ENCODE assay signal across 13 cellular contexts in the genomic region with DNA sequence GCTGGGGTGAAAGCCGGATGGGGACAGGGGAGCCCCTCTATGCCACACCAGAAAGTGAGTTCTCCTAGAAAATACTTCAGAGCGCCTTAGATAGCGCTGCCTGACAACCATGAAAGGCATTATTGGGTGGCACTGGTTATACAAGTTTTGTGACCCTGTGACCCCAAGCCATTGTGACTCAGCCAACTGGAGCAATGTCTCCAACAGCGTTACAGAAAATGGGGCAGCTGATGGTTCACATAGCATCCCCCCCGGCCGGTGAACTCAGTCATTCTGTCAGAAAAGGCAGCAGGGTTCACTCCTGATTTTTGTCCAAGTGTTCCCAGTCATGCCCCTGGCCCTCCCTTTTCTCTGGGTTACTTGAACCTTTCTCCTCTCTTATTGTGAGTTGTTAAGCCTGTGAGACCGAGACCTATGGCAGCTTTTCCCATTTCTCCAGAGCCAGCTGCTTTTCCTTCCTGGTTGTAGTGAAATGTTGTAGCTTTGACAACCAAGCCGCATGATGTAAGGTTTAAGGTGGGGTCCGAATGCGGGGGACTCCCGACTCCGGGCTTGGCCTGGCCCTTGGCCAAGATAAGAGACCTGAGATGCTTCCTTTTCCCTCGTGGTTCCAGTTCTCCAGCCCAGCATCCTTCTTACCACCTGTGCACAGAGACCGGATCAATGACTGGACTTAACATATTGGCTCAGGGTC. TPM values are rescaled to one million over a fixed set of nuclear protein-coding genes. Genes with fewer than 3 reads are reported as not detected.
DNase-seq lines count a peak whose midpoint lies in the region; ATAC-seq, FAIRE-seq and TF ChIP-seq lines count a peak whose summit lies in the region.
"Had no signal": no experiment of that assay in that cellular context is flagged by ENCODE, and none has a peak within 500 bp of the region (broad histone marks: within the 10 kb centered on the region; RNA-seq: fewer than 3 reads in every experiment).

No MANE protein-coding gene starts in this region.

- 32 to 41% (median 37%) methylated on average over 14 of the region's 14 CpGs for WGBS in stomach, 5 donors

- H3K79me2 ChIP-seq in OCI-LY7 (ENCODE audit: insufficient read depth, low read depth, low read length) = no peaks in the 10 kb centered on the region

- H2AFZ ChIP-seq in OCI-LY7 (ENCODE audit: low read length) = no peak overlapping the region

- H3K4me3 ChIP-seq in breast epithelium (no peak overlapping the region), lower lobe of right lung (no peak overlapping the region), stomach (no peak overlapping the region), OCI-LY7 (ENCODE audit: low read depth, low read length, poor library complexity, severe bottlenecking) (no peak overlapping the region)

- POLR2A ChIA-PET in OCI-LY7 (lab: Charles Lee) = interaction anchor here (1.4 to 1.6 kb wide), 2 partner anchors 10 to 109 kb away, joined by 3 read pairs; no protein-coding TSS in a partner anchor

- no peak for TF ChIP-seq EP300 in stomach (IDR thresholded peaks at IDR 0.05)

- FAIRE-seq in D721Med (lab: Jason Lieb, UNC) = no peak
- FAIRE-seq: islet of Langerhans had no signal

- H3K4me2 ChIP-seq in OCI-LY7 (ENCODE audit: low read length) = no peak overlapping the region

- no peaks in the 10 kb centered on the region for H3K36me3 ChIP-seq in breast epithelium
- peaks cover 39% of the 10 kb centered on the region for H3K36me3 ChIP-seq in lower lobe of right lung
- peaks cover 0 to 8% (median 0%) of the 10 kb centered on the region in 4 donors for H3K36me3 ChIP-seq in stomach
- H3K36me3 ChIP-seq in OCI-LY7 (ENCODE audit: insufficient read depth, low read length) = no peaks in the 10 kb centered on the region

- H3K4me1 ChIP-seq in breast epithelium (peaks cover 11 to 41% of the 10 kb centered on the region in 2 donors), lower lobe of right lung (peaks cover 88% of the 10 kb centered on the region), stomach (peaks cover 76 to 100% (median 91%) of the 10 kb centered on the region in 4 donors), OCI-LY7 (ENCODE audit: insufficient read depth, low read length, poor library complexity, severe bottlenecking) (peaks cover 17% of the 10 kb centered on the region)

- no TSS peak for BruUV-seq in OCI-LY7 (replicated peaks; lab: Mats Ljungman, UMichigan)

- no peaks in the 10 kb centered on the region for H3K27me3 ChIP-seq in breast epithelium
- H3K27me3 ChIP-seq in lower lobe of right lung (ENCODE audit: low read depth) = no peaks in the 10 kb centered on the region
- H3K27me3 ChIP-seq in stomach = no peaks in the 10 kb centered on the region

- no peaks in the 10 kb centered on the region for H4K20me1 ChIP-seq in OCI-LY7 (ENCODE audit: insufficient read depth, low read length)

- CTCF ChIA-PET in OCI-LY7 (lab: Charles Lee; ENCODE audit: unreplicated experiment) = no interaction called here

- intact Hi-C loops in breast epithelium (cut with DNase I; ENCODE audit: low total_unique reads) = no loop called here
- intact Hi-C loops in lower lobe of right lung (cut with DNase I) = no loop called here
- intact Hi-C loops in stomach (cut with DNase I; ENCODE audit: low total_unique reads) = no loop called here
- intact Hi-C loops in OCI-LY7 (cut with micrococcal nuclease; ENCODE audit: unreplicated experiment) = no loop called here

- TF ChIP-seq POLR2A in breast epithelium (IDR thresholded peaks at IDR 0.05) = no peak
- no peak for TF ChIP-seq POLR2A in stomach (IDR thresholded peaks at IDR 0.05)

- ATAC-seq in lower lobe of right lung = peak; percentile 10 to 23
- ATAC-seq in HG02623 (IDR thresholded peaks at IDR 0.05; ENCODE audit: unreplicated experiment) = no peak

- no peaks in the 10 kb centered on the region for H3K9me2 ChIP-seq in OCI-LY7 (ENCODE audit: insufficient read depth, low read length)

- H3K27ac ChIP-seq in breast epithelium (peak overlapping the region; percentile 87 to 96), lower lobe of right lung (peak overlapping the region; percentile 60), stomach (peak overlapping the region; percentile 42 to 99 (median 90)), OCI-LY7 (ENCODE audit: low read depth, low read length, poor library complexity, severe bottlenecking) (no peak overlapping the region)

- H3K9me3 ChIP-seq in breast epithelium (no peaks in the 10 kb centered on the region), lower lobe of right lung (no peaks in the 10 kb centered on the region), stomach (no peaks in the 10 kb centered on the region), OCI-LY7 (ENCODE audit: low read length) (no peaks in the 10 kb centered on the region)

- TF ChIP-seq CTCF in breast epithelium (IDR thresholded peaks at IDR 0.05) (no peak), lower lobe of right lung (IDR thresholded peaks at IDR 0.05) (no peak), stomach (IDR thresholded peaks at IDR 0.05) (no peak), D721Med (IDR thresholded peaks at IDR 0.05; ENCODE audit: insufficient read depth, missing control alignments) (no peak), OCI-LY7 (conservative IDR thresholded peaks at IDR 0.05; ENCODE audit: low read length) (no peak)

- DNase-seq in LHCN-M2 (ENCODE audit: low read depth) (peak; percentile 60), breast epithelium (ENCODE audit: low spot score in 2 of 2) (no peak), lower lobe of right lung (no peak), stomach (peak; percentile 70), HUDEP-2 (lab: John Stamatoyannopoulos, UW; ENCODE audit: unreplicated experiment in 76 of 76) (no peak), D721Med (ENCODE audit: insufficient read length, low spot score) (no peak), OCI-LY7 (ENCODE audit: low spot score) (no peak)
- DNase-seq: activated CD4-positive, CD25-positive, alpha-beta regulatory T cell; activated effector memory CD4-positive, alpha-beta T cell treated with anti-CD3 and anti-CD28 coated beads, Interleukin-2, amount 50 U/mL, for 16 hours; COR-L47; stimulated activated CD4-positive, alpha-beta T cell treated with anti-CD3 and anti-CD28 coated beads, Interleukin-15, amount 100 ng/mL, for 24 hours had no signal

RNA-seq across cellular contexts. Expression of a gene that starts 22.0 kb away (rescaled TPM):
- total RNA-seq in LHCN-M2 (2014; rRNA removed) (38.3 and 42.4 TPM in 2 replicates), breast epithelium (100 to 1,000 TPM in 2 of 3 donors, 10 to 100 TPM in 1; 91.1 to 436 (median 243) TPM), lower lobe of right lung (437 TPM), stomach (100 to 1,000 TPM in 3 of 5 donors, 10 to 100 TPM in 2; 68.1 to 297 (median 154) TPM), OCI-LY7 (2022) (not detected in 2 replicates)
- 45.9 TPM for polyA plus RNA-seq in LHCN-M2 (2012)
- 100 to 1,000 TPM in 2 of 3 donors, 10 to 100 TPM in 1; 51.0 to 421 (median 124) TPM for polyA plus RNA-seq in stomach
- total RNA-seq in OCI-LY7 (2014; rRNA removed; shearing (Covaris generic)) = not detected in 2 replicates

Comparison
In these comparisons a context has a peak if more than half of its experiments do, and no peak if none do; other contexts are left out.
1. DNase-seq: peak in LHCN-M2 (single experiment) and stomach (single experiment); none in breast epithelium (0 of 2), lower lobe of right lung (single experiment), HUDEP-2 (0 of 76), D721Med (single experiment) and OCI-LY7 (single experiment).
2. RNA of a gene that starts 22.0 kb away (total RNA-seq): 437 TPM in lower lobe of right lung (single experiment), 91.1 to 436 TPM in breast epithelium, 68.1 to 297 TPM in stomach and 38.3 to 42.4 TPM in LHCN-M2; not detected in OCI-LY7; every median in the first group is over 10 times any median in the second.